Comparison of ENCODE assay signal across 8 cellular contexts in the genomic region with DNA sequence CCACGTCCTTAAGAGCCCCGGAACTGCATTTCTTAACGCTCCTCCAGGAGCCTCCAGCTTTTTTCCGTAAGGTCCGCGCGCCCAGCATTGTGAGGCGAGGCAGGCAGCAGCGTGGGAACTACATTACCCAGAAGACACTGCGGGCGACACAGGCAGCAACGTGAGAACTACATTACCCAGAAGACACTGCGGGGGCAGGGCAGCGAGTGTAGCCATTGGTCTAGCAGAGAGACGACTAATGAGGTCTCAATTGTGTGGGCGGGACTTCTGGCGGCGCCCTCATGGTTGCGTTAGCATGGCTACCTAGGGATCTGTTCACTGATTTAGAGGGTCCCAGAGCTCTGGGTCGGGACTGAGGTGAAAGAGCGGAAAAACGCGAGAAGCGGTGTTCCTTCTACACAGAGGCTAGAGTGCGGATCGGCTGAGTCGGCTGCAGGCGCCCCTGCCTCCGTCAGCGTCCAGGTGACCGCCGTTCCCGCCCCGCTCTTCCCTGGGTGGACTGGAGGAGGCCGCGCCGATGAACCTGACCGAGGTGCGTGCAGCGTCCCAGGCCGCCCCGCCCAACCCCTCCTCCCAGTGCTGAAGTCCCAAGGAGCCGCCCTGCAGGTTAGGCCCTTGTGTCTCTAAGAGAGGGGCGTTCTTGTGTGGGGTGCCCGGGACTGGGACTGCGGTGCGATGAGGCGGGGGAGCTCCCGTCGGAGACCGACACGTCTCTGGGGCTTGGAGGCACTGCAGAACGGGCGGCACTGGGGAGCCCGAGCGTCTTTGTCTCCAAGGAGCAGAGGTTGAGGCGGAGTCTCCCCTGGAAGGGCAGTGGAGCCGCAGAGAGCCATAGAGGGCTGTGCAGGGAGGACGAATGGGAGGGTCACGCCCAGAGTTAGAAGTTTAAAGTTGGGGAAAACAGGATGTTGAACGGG. TPM values are rescaled to one million over a fixed set of nuclear protein-coding genes. Genes with fewer than 3 reads are reported as not detected.
A peak's percentile ranks its signal among the peaks of the same experiment; 100 is the strongest.
DNase-seq lines count a peak whose midpoint lies in the region; ATAC-seq and TF ChIP-seq lines count a peak whose summit lies in the region.

TSS of gene ZNF749 (plus strand) at position 264 of the 917 bp plus-strand sequence. CDS start at position 518, 254 bp downstream.

- H3K4me3 ChIP-seq in A673 (ENCODE audit: low read depth, low read length, poor library complexity, severe bottlenecking) (peak within 1 kb of the TSS; percentile 83), brain microvascular endothelial cell (ENCODE audit: low read depth, low read length) (peak within 1 kb of the TSS; percentile 83), iPS-11a (ENCODE audit: low read depth, low read length) (peak within 1 kb of the TSS; percentile 91), gastrocnemius medialis (peak within 1 kb of the TSS; percentile 87 to 94 (median 90))

- ATAC-seq in GM18868 (IDR thresholded peaks at IDR 0.05; ENCODE audit: unreplicated experiment) = peak; percentile 97
- peak; percentile 92 for ATAC-seq in HG03103 (IDR thresholded peaks at IDR 0.05; ENCODE audit: low read depth, unreplicated experiment)
- ATAC-seq in gastrocnemius medialis = peak; percentile 100

- CTCF ChIA-PET in A673 (lab: Charles Lee) = no interaction called here

- H3K4me1 ChIP-seq in A673 (ENCODE audit: insufficient read depth, low read length, poor library complexity, severe bottlenecking) (peaks cover 7% of the 10 kb centered on the region), gastrocnemius medialis (peaks cover 14 to 17% of the 10 kb centered on the region in 2 donors)

- in situ Hi-C loops in brain microvascular endothelial cell (cut with HindIII; ENCODE audit: low pct_ligation_motif_present, low sequenced_read_pairs) = no loop called here
- in situ Hi-C loops in gastrocnemius medialis (cut with MboI; ENCODE audit: low sequenced_read_pairs in 4 of 4) = no loop called here

- H3K36me3 ChIP-seq in A673 (ENCODE audit: insufficient read depth, low read length, poor library complexity, severe bottlenecking) (peaks cover 5% of the 10 kb centered on the region), brain microvascular endothelial cell (replicated peaks) (peaks cover 2% of the 10 kb centered on the region), gastrocnemius medialis (peaks cover 0 to 9% of the 10 kb centered on the region in 2 donors)

- DNase-seq in A673 (ENCODE audit: low spot score) = peak; percentile 99
- peak; percentile 98 for DNase-seq in NCI-H2171 (lab: John Stamatoyannopoulos, UW)
- peak; percentile 93 for DNase-seq in UCSD-AML1 (lab: John Stamatoyannopoulos, UW; ENCODE audit: unreplicated experiment)
- peak; percentile 100 for DNase-seq in brain microvascular endothelial cell
- DNase-seq in gastrocnemius medialis = peak; percentile 97 to 99

- H3K9me3 ChIP-seq in A673 (ENCODE audit: low read depth, low read length, poor library complexity, severe bottlenecking) (no peaks in the 10 kb centered on the region), gastrocnemius medialis (no peaks in the 10 kb centered on the region)

- TF ChIP-seq POLR2A in gastrocnemius medialis (IDR thresholded peaks at IDR 0.05) = no peak

- BruUV-seq in A673 (replicated peaks; lab: Mats Ljungman, UMichigan) = no TSS peak

- TF ChIP-seq CTCF in A673 (conservative IDR thresholded peaks at IDR 0.05; ENCODE audit: low read depth, low read length) (no peak), brain microvascular endothelial cell (IDR thresholded peaks at IDR 0.05; ENCODE audit: low read depth, low read length, missing control alignments) (no peak), gastrocnemius medialis (IDR thresholded peaks at IDR 0.05 in 4 of 5, conservative IDR thresholded peaks at IDR 0.05 in 1 of 5) (no peak)

- POLR2A ChIA-PET in A673 (lab: Charles Lee; ENCODE audit: low non-redundant PET) = interaction anchor here (0.5 to 0.6 kb wide), 2 partner anchors 68 to 789 kb away, joined by 3 to 10 read pairs; no protein-coding TSS in a partner anchor

- H3K27ac ChIP-seq in A673 (ENCODE audit: low read depth, low read length, poor library complexity, severe bottlenecking) (peak within 1 kb of the TSS; percentile 68), brain microvascular endothelial cell (peak within 1 kb of the TSS; percentile 51), gastrocnemius medialis (peak within 1 kb of the TSS; percentile 70 to 79 (median 75))

- no peaks in the 10 kb centered on the region for H3K27me3 ChIP-seq in A673 (replicated peaks; ENCODE audit: insufficient read depth, low read depth, low read length, poor library complexity)
- no peaks in the 10 kb centered on the region for H3K27me3 ChIP-seq in brain microvascular endothelial cell (replicated peaks)
- H3K27me3 ChIP-seq in gastrocnemius medialis = no peaks in the 10 kb centered on the region

- intact Hi-C loops in A673 (cut with micrococcal nuclease; ENCODE audit: unreplicated experiment) = no loop called here
- intact Hi-C loops in gastrocnemius medialis (cut with DNase I; ENCODE audit: low total_unique reads) = loop anchor here (1.0 to 10.0 kb wide), 8 partner anchors 24 to 1121 kb away; partner anchors contain the start of genes TRAPPC2B, ZNF134, ZNF17 and ZNF416

RNA-seq across cellular contexts. Expression of gene ZNF749, which starts in this region (rescaled TPM):
- total RNA-seq in A673 (2021) = 21.6 and 22.9 TPM in 2 replicates
- total RNA-seq in gastrocnemius medialis = 10 to 100 TPM in 1 of 4 donors, 1 to 10 TPM in 3; 3.1 to 11.4 (median 3.9) TPM

Comparison
In these comparisons a context has a peak if more than half of its experiments do, and no peak if none do; other contexts are left out.
1. Peak in every context shown above with its lines: DNase-seq, ATAC-seq, H3K4me3 ChIP-seq and H3K27ac ChIP-seq.